2 cellular contexts compared by ENCODE assay signal in the genomic region with DNA sequence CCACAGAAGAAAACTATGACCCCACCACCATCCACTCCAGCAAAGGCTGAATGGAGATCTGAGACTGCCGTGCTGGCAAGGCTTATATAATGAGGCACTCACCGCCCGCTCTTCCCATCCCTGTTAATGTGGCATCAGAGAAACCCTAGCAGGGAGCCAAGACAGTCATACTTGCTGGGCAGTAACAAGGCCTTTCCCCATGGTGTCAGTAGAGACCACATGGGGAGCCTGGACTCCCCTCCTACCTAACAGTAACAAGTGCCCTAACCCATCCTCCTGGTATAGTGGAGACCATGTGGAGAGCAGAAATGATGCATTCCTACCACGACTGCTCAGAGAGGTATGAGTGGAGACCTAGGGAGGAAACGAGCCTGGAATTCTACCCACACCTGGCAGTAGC.
TF ChIP-seq lines count a peak whose summit lies in the region.

No MANE protein-coding gene starts in this region.

TF ChIP-seq in A549, 52 proteins besides CTCF, POLR2A, EP300 and RAD21 (continued from another document):
- TF ChIP-seq ELK1 (IDR thresholded peaks at IDR 0.05; ENCODE audit: low read depth, low read length) (no peak), CHD2 (IDR thresholded peaks at IDR 0.05; ENCODE audit: low read length, partially characterized antibody) (no peak), PBX3 (IDR thresholded peaks at IDR 0.05) (no peak), ZFP36 (IDR thresholded peaks at IDR 0.05; ENCODE audit: borderline replicate concordance, partially characterized antibody) (no peak)
- TF ChIP-seq, protein P1, sequence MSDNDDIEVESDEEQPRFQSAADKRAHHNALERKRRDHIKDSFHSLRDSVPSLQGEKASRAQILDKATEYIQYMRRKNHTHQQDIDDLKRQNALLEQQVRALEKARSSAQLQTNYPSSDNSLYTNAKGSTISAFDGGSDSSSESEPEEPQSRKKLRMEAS (IDR thresholded peaks at IDR 0.05): no peak
- TF ChIP-seq, protein P2, sequence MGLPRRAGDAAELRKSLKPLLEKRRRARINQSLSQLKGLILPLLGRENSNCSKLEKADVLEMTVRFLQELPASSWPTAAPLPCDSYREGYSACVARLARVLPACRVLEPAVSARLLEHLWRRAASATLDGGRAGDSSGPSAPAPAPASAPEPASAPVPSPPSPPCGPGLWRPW (IDR thresholded peaks at IDR 0.05): no peak

TF ChIP-seq in HCT116, 20 proteins besides CTCF, POLR2A, EP300 and RAD21 (continued from another document):
- TF ChIP-seq REST (IDR thresholded peaks at IDR 0.05; ENCODE audit: low read depth): no peak
- TF ChIP-seq CBX3 (IDR thresholded peaks at IDR 0.05; ENCODE audit: low read depth): no peak
- no peak for TF ChIP-seq POLR2AphosphoS5 (IDR thresholded peaks at IDR 0.05; ENCODE audit: low read depth, low read length)
- TF ChIP-seq EZH2 (IDR thresholded peaks at IDR 0.05): no peak
TF ChIP-seq in HCT116: peak in this region for 0.
